ENCODE assay signal across 20 cellular contexts in the genomic region with DNA sequence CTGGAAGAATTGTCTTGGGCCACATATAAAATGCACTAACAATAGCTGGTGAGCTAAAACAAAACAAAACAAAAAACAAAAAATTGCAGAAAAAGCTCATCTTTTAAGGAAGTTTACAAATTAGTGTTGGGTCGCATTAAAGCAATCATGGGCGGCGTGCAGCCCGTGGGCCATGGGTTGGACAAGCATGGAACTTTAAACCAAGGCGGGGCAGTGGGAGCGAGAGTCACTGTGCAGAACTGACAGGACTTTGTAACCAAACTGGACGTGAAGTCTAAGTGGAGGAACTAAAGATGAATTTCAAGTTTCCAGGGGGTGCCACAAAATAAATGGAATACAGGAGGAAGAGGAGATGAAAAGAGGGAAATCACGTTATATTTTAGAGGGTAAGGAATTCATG.
DNase-seq lines count a peak whose midpoint lies in the region; ATAC-seq, FAIRE-seq and TF ChIP-seq lines count a peak whose summit lies in the region.
"Had no signal": no experiment of that assay in that cellular context is flagged by ENCODE, and none has a peak within 500 bp of the region (broad histone marks: within the 10 kb centered on the region; RNA-seq: fewer than 3 reads in every experiment).

No MANE protein-coding gene starts in this region.

- peak overlapping the region; percentile 35 for H3K27ac Mint-ChIP-seq in T-helper 17 cell

- peaks cover 24% of the 10 kb centered on the region; the same call in 1 of the 2 replicates for H3F3A ChIP-seq in PC-9 (ENCODE audit: insufficient read depth, low read depth)

- H3K27me3 ChIP-seq in PC-9 (ENCODE audit: insufficient read depth, low read depth) (no peaks in the 10 kb centered on the region), small intestine (ENCODE audit: control insufficient read depth in 2 of 2, insufficient read depth in 2 of 2, low read length in 2 of 2) (no peaks in the 10 kb centered on the region)
- H3K27me3 ChIP-seq: BE2C, SJCRH30 had no signal

- WGBS in small intestine, 3 donors, result 24 to 66% (median 47%) methylated on average over 8 of the region's 8 CpGs

- H3K36me3 Mint-ChIP-seq in T-helper 17 cell (ENCODE audit: low read depth), result peaks cover 4% of the 10 kb centered on the region

- no peaks in the 10 kb centered on the region for H4K20me1 ChIP-seq in PC-9 (ENCODE audit: insufficient read depth)

- DNase-seq in PC-9 (no peak), T-helper 17 cell (no peak), left colon (peak; percentile 35 to 55), small intestine (peak; percentile 86), posterior vena cava (ENCODE audit: low spot score) (no peak), GM19238 (ENCODE audit: insufficient read length, low spot score) (no peak)
- DNase-seq: BE2C; DMS 273 treated with DMSO at 0.1 percent for 48 hours; DMS79 treated with DMSO at 0.1 percent for 48 hours; NCI-H1092; NCI-H1436; NCI-H187 treated with DMSO at 0.1 percent for 48 hours; NCI-H2227 treated with DMSO at 0.1 percent for 48 hours; NCI-H510A; NK-92 treated with Interleukin-12 subunit alpha and Interleukin-12 subunit beta, amount 100 ng/mL, for 24 hours; SJCRH30 had no signal

- POLR2A ChIA-PET in PC-9 (lab: Charles Lee; ENCODE audit: unreplicated experiment), result interaction anchor here (0.6 kb wide), 2 partner anchors 150 to 1205 kb away, joined by 3 to 4 read pairs; no protein-coding TSS in a partner anchor

- ATAC-seq in T-helper 17 cell (no peak), left colon (peak; percentile 98)
- no peak for ATAC-seq in activated CD4-positive, CD25-positive, alpha-beta regulatory T cell treated with anti-CD3 and anti-CD28 coated beads, Interleukin-2, amount 50 U/mL, for 24 hours
- ATAC-seq: K562 had no signal

- TF ChIP-seq CTCF in PC-9 (conservative IDR thresholded peaks at IDR 0.05), result no peak

- H3K4me2 ChIP-seq in PC-9, result no peak overlapping the region

- CTCF ChIA-PET in PC-9 (lab: Charles Lee), result interaction anchor here (0.6 kb wide), 2 partner anchors 147 to 513 kb away, joined by 3 to 4 read pairs; no protein-coding TSS in a partner anchor

- BruUV-seq in PC-9 (replicated peaks; lab: Mats Ljungman, UMichigan), result TSS peak; percentile 21

- H3K4me1 Mint-ChIP-seq in T-helper 17 cell, result peaks cover 3% of the 10 kb centered on the region

- H3K4me3 ChIP-seq in PC-9 (no peak overlapping the region), small intestine (ENCODE audit: low read depth in 1 of 2, low read length in 2 of 2) (no peak overlapping the region)
- H3K4me3 ChIP-seq: K562, SJCRH30 had no signal

- H3K4me3 Mint-ChIP-seq in T-helper 17 cell, result no peak overlapping the region

- intact Hi-C loops in PC-9 (cut with micrococcal nuclease; ENCODE audit: unreplicated experiment) (no loop called here), left colon (cut with DNase I, micrococcal nuclease) (no loop called here), posterior vena cava (cut with DNase I) (no loop called here)

- H2AFZ ChIP-seq in PC-9, result no peak overlapping the region

- H3K9me3 ChIP-seq in PC-9 (ENCODE audit: insufficient read depth, low read depth) (no peaks in the 10 kb centered on the region), T-helper 17 cell (ENCODE audit: control insufficient read depth, low read length, poor library complexity, severe bottlenecking) (no peaks in the 10 kb centered on the region), small intestine (ENCODE audit: control insufficient read depth, low read depth) (no peaks in the 10 kb centered on the region)
- H3K9me3 ChIP-seq: BE2C, SJCRH30 had no signal

- no peaks in the 10 kb centered on the region for H3K79me2 ChIP-seq in PC-9 (ENCODE audit: low read depth)

- H3K27ac ChIP-seq in PC-9 (no peak overlapping the region), small intestine (ENCODE audit: low read depth in 1 of 2, low read length in 1 of 2) (no peak overlapping the region)
- H3K27ac ChIP-seq: SJCRH30 had no signal

- H3K27me3 Mint-ChIP-seq in T-helper 17 cell, result no peaks in the 10 kb centered on the region

- H3K9me2 ChIP-seq in PC-9 (ENCODE audit: insufficient read depth), result no peaks in the 10 kb centered on the region

- H3K4me1 ChIP-seq in PC-9 (replicated peaks; ENCODE audit: insufficient read depth) (no peaks in the 10 kb centered on the region), small intestine (ENCODE audit: control insufficient read depth in 2 of 2, insufficient read depth in 1 of 2, low read depth in 1 of 2, low read length in 1 of 2) (no peaks in the 10 kb centered on the region)
- H3K4me1 ChIP-seq: BE2C, SJCRH30 had no signal

- no peak for FAIRE-seq in small intestine (lab: Jason Lieb, UNC)
- FAIRE-seq: H54, K562, RCC 7860 had no signal

- H3K36me3 ChIP-seq in PC-9 (ENCODE audit: low read depth), result no peaks in the 10 kb centered on the region
- H3K36me3 ChIP-seq in small intestine (ENCODE audit: control insufficient read depth in 2 of 2, insufficient read depth in 2 of 2, low read length in 2 of 2), result no peaks in the 10 kb centered on the region
- H3K36me3 ChIP-seq: BE2C, SJCRH30 had no signal

Comparison
In these comparisons a context has a peak if more than half of its experiments do, and no peak if none do; other contexts are left out.
1. DNase-seq: peak in left colon (2 of 2) and small intestine (single experiment); none in PC-9 (0 of 2), T-helper 17 cell (0 of 3), posterior vena cava (single experiment) and GM19238 (single experiment).